ENCODE assay signal across 13 cellular contexts in the genomic region with DNA sequence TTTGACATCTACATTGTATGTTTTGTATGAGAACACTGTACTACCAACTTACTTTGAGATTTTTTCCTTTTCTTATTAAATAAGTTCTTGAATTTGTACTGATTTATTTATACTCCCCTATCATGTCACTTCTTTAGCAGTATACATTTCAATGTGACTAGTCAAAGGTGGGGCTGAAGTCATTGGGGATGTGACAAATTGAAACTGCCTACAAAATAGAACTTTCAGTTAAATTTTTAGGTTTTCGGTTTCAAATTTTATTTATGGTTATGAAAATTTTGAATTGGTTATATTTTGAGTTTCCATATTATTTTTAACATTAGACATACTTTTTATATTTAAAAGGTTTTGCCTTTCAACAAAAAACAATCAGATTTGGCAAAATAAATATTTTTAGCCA.
A peak's percentile ranks its signal among the peaks of the same experiment; 100 is the strongest.
DNase-seq lines count a peak whose midpoint lies in the region; ATAC-seq and TF ChIP-seq lines count a peak whose summit lies in the region.
"Had no signal": no experiment of that assay in that cellular context is flagged by ENCODE, and none has a peak within 500 bp of the region (broad histone marks: within the 10 kb centered on the region; RNA-seq: fewer than 3 reads in every experiment).

No MANE protein-coding gene starts in this region.

- peak overlapping the region; percentile 27; the same call in 1 of the 2 replicates for H3K27ac ChIP-seq in MM.1S (ENCODE audit: low read length)
- H3K27ac ChIP-seq: right lobe of liver had no signal

- H3K4me1 ChIP-seq in MM.1S (ENCODE audit: low read length) (0 out of 2 replicates have a peak, but pooled peaks cover 10% of the 10 kb centered on the region), BE2C (peaks cover 4% of the 10 kb centered on the region; the same call in 1 of the 2 replicates)
- H3K4me1 ChIP-seq: right lobe of liver had no signal

- H3F3A ChIP-seq in MM.1S (ENCODE audit: insufficient read depth, low read length) = no peaks in the 10 kb centered on the region

- no peaks in the 10 kb centered on the region for H3K9me2 ChIP-seq in MM.1S (replicated peaks; ENCODE audit: insufficient read depth, low read length)

- peak overlapping the region; percentile 19; the same call in 1 of the 2 replicates for H3K4me2 ChIP-seq in MM.1S (ENCODE audit: low read depth, low read length)

- ATAC-seq in GM18858 (IDR thresholded peaks at IDR 0.05; ENCODE audit: unreplicated experiment) (peak; percentile 39), GM21423 (IDR thresholded peaks at IDR 0.05; ENCODE audit: unreplicated experiment) (peak; percentile 39), HG02981 (IDR thresholded peaks at IDR 0.05; ENCODE audit: unreplicated experiment) (peak; percentile 41)
- ATAC-seq: natural killer cell treated with Interleukin-12 subunit alpha and Interleukin-12 subunit beta and Interleukin-15 and Interleukin-18, amount 100 ng/mL, for 72 hours had no signal

- no peak for TF ChIP-seq CTCF in MM.1S (IDR thresholded peaks at IDR 0.05; ENCODE audit: low read length)
- no peak for TF ChIP-seq CTCF in BE2C (IDR thresholded peaks at IDR 0.05; ENCODE audit: low read depth, low read length)

- H3K79me2 ChIP-seq in MM.1S (ENCODE audit: low read length) = no peaks in the 10 kb centered on the region

- no peak overlapping the region for H3K9ac ChIP-seq in MM.1S (ENCODE audit: low read length)

- H4K20me1 ChIP-seq in MM.1S (ENCODE audit: insufficient read depth, low read length) = no peaks in the 10 kb centered on the region

- H3K36me3 ChIP-seq in MM.1S (replicated peaks; ENCODE audit: insufficient read depth, low read length) (no peaks in the 10 kb centered on the region), BE2C (peaks cover 3% of the 10 kb centered on the region; the same call in 1 of the 2 replicates)
- H3K36me3 ChIP-seq: right lobe of liver had no signal

- H3K27me3 ChIP-seq in MM.1S (replicated peaks; ENCODE audit: insufficient read depth, low read length) = no peaks in the 10 kb centered on the region
- H3K27me3 ChIP-seq in BE2C = no peaks in the 10 kb centered on the region
- H3K27me3 ChIP-seq: right lobe of liver had no signal

- DNase-seq in MM.1S (peak; percentile 39), D341Med (ENCODE audit: low spot score) (no peak), amniotic stem cell (lab: John Stamatoyannopoulos, UW) (no peak), BE2C (no peak), GM03348 (ENCODE audit: low spot score) (no peak)
- DNase-seq: activated CD8-positive, alpha-beta T cell treated with anti-CD3 and anti-CD28 coated beads, Interleukin-2, amount 10 ng/mL, durations not matched to agents 7 days and 5 days; activated gamma-delta T cell; right lobe of liver; T-helper 9 cell had no signal

- H3K4me3 ChIP-seq in MM.1S (ENCODE audit: low read length) = no peak overlapping the region
- H3K4me3 ChIP-seq in BE2C (ENCODE audit: low read depth, low read length) = no peak overlapping the region
- H3K4me3 ChIP-seq: right lobe of liver had no signal

- no peak overlapping the region for H2AFZ ChIP-seq in MM.1S (ENCODE audit: low read length)

- H3K9me3 ChIP-seq in MM.1S (replicated peaks; ENCODE audit: insufficient read depth, low read length) (no peaks in the 10 kb centered on the region), BE2C (no peaks in the 10 kb centered on the region)
- H3K9me3 ChIP-seq: right lobe of liver had no signal
